In the genomic region with DNA sequence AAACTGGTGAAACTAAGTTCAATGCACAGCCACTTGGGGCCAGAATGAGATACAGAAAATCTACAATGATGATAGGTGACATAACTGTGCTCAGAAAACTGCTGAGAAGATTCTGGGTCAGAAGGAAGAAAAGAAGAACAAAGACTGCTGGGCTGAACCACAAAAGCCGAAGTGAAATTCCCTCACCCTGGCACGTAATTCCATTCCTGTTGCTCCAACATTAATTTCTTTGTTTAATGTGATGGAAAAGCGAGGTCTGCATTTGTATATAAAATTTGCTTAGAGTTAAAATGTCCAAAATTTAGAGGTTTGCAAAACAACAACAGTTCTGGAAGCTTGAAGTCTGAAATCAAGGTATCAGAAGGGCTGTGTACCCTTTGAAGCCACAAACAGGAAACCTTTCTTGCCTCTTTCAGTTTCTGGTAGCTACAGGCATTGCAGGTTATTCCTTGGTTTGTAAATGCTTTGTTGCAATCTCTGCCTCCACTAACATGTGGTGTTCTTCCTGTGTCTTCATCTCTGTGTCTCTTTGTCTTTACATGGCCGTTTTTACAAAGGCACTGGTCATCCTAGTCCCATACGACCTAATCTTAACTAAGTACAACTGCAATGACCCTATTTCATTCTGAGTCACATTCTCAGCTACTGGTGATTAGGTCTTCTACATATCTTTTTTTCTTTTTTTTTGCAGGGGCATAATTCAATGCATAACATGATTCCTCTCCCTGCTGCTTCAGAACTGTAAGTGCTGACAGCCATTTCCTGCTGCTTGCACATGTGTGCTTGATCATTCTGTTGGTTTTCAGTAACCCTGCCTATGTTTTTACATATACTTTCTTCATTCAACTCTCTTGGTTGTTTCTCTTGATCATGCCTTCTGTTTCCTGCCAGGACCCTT, we compare ENCODE assay signal across 1 cellular context.
TF ChIP-seq lines count a peak whose summit lies in the region.

No MANE protein-coding gene starts in this region.

TF ChIP-seq in GM12878, 131 proteins besides CTCF, POLR2A, EP300 and RAD21 (continued from another document and continues in another):
- TF ChIP-seq SMC3 (IDR thresholded peaks at IDR 0.05; ENCODE audit: borderline replicate concordance, low read length) = peak; percentile 33; the same call in 1 of the 2 replicates
- TF ChIP-seq, protein P1, sequence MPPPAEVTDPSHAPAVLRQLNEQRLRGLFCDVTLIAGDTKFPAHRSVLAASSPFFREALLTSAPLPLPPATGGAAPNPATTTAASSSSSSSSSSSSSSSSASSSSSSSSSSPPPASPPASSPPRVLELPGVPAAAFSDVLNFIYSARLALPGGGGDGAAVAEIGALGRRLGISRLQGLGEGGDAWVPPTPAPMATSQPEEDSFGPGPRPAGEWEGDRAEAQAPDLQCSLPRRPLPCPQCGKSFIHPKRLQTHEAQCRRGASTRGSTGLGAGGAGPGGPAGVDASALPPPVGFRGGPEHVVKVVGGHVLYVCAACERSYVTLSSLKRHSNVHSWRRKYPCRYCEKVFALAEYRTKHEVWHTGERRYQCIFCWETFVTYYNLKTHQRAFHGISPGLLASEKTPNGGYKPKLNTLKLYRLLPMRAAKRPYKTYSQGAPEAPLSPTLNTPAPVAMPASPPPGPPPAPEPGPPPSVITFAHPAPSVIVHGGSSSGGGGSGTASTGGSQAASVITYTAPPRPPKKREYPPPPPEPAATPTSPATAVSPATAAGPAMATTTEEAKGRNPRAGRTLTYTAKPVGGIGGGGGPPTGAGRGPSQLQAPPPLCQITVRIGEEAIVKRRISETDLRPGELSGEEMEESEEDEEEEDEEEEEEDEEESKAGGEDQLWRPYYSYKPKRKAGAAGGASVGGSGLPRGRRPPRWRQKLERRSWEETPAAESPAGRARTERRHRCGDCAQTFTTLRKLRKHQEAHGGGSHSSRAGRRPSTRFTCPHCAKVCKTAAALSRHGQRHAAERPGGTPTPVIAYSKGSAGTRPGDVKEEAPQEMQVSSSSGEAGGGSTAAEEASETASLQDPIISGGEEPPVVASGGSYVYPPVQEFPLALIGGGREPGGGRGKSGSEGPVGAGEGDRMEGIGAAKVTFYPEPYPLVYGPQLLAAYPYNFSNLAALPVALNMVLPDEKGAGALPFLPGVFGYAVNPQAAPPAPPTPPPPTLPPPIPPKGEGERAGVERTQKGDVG (CRISPR knock-in tag; IDR thresholded peaks at IDR 0.05) = no peak
- TF ChIP-seq, protein P2, sequence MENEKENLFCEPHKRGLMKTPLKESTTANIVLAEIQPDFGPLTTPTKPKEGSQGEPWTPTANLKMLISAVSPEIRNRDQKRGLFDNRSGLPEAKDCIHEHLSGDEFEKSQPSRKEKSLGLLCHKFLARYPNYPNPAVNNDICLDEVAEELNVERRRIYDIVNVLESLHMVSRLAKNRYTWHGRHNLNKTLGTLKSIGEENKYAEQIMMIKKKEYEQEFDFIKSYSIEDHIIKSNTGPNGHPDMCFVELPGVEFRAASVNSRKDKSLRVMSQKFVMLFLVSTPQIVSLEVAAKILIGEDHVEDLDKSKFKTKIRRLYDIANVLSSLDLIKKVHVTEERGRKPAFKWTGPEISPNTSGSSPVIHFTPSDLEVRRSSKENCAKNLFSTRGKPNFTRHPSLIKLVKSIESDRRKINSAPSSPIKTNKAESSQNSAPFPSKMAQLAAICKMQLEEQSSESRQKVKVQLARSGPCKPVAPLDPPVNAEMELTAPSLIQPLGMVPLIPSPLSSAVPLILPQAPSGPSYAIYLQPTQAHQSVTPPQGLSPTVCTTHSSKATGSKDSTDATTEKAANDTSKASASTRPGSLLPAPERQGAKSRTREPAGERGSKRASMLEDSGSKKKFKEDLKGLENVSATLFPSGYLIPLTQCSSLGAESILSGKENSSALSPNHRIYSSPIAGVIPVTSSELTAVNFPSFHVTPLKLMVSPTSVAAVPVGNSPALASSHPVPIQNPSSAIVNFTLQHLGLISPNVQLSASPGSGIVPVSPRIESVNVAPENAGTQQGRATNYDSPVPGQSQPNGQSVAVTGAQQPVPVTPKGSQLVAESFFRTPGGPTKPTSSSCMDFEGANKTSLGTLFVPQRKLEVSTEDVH (IDR thresholded peaks at IDR 0.05; ENCODE audit: low read depth, partially characterized antibody) = no peak
- TF ChIP-seq, protein P3, sequence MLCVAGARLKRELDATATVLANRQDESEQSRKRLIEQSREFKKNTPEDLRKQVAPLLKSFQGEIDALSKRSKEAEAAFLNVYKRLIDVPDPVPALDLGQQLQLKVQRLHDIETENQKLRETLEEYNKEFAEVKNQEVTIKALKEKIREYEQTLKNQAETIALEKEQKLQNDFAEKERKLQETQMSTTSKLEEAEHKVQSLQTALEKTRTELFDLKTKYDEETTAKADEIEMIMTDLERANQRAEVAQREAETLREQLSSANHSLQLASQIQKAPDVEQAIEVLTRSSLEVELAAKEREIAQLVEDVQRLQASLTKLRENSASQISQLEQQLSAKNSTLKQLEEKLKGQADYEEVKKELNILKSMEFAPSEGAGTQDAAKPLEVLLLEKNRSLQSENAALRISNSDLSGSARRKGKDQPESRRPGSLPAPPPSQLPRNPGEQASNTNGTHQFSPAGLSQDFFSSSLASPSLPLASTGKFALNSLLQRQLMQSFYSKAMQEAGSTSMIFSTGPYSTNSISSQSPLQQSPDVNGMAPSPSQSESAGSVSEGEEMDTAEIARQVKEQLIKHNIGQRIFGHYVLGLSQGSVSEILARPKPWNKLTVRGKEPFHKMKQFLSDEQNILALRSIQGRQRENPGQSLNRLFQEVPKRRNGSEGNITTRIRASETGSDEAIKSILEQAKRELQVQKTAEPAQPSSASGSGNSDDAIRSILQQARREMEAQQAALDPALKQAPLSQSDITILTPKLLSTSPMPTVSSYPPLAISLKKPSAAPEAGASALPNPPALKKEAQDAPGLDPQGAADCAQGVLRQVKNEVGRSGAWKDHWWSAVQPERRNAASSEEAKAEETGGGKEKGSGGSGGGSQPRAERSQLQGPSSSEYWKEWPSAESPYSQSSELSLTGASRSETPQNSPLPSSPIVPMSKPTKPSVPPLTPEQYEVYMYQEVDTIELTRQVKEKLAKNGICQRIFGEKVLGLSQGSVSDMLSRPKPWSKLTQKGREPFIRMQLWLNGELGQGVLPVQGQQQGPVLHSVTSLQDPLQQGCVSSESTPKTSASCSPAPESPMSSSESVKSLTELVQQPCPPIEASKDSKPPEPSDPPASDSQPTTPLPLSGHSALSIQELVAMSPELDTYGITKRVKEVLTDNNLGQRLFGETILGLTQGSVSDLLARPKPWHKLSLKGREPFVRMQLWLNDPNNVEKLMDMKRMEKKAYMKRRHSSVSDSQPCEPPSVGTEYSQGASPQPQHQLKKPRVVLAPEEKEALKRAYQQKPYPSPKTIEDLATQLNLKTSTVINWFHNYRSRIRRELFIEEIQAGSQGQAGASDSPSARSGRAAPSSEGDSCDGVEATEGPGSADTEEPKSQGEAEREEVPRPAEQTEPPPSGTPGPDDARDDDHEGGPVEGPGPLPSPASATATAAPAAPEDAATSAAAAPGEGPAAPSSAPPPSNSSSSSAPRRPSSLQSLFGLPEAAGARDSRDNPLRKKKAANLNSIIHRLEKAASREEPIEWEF (IDR thresholded peaks at IDR 0.05; ENCODE audit: insufficient replicate concordance, low read depth, low read length) = no peak
- no peak for TF ChIP-seq NFYA (IDR thresholded peaks at IDR 0.05; ENCODE audit: borderline replicate concordance, low read depth, low read length)
- peak; percentile 79; the same call in 1 of the 2 replicates for TF ChIP-seq MTA3 (IDR thresholded peaks at IDR 0.05; ENCODE audit: borderline replicate concordance, low read length)
- no peak for TF ChIP-seq HDGF (IDR thresholded peaks at IDR 0.05)
- TF ChIP-seq ASH2L (IDR thresholded peaks at IDR 0.05; ENCODE audit: borderline replicate concordance, low read depth) = no peak; the same call in 1 of the 2 replicates
- no peak for TF ChIP-seq KAT2A (conservative IDR thresholded peaks at IDR 0.05; ENCODE audit: control insufficient read depth, low read depth, low read length)
- TF ChIP-seq POLR2AphosphoS2 (IDR thresholded peaks at IDR 0.05; ENCODE audit: low read depth, low read length) = no peak
- peak; percentile 35; the same call in 1 of the 2 replicates for TF ChIP-seq YY1 (IDR thresholded peaks at IDR 0.05; ENCODE audit: low read depth, low read length)
- TF ChIP-seq NR2C2 (IDR thresholded peaks at IDR 0.05; ENCODE audit: borderline replicate concordance, control insufficient read depth, insufficient read length, low read depth) = no peak
- TF ChIP-seq LARP7 (IDR thresholded peaks at IDR 0.05) = no peak
- peak in 1 of 2 experiments; percentile 79; a peak in 2 of 4 replicates for TF ChIP-seq ETV6 (conservative IDR thresholded peaks at IDR 0.05 in 1 of 2, IDR thresholded peaks at IDR 0.05 in 1 of 2; ENCODE audit: borderline replicate concordance in 1 of 2, low read depth in 1 of 2)
- no peak for TF ChIP-seq CHD4 (IDR thresholded peaks at IDR 0.05)
- no peak for TF ChIP-seq TAF1 (IDR thresholded peaks at IDR 0.05; ENCODE audit: borderline replicate concordance, low read depth, low read length)
- no peak for TF ChIP-seq RFX5 (IDR thresholded peaks at IDR 0.05; ENCODE audit: low read depth, low read length)
- TF ChIP-seq, protein P4, sequence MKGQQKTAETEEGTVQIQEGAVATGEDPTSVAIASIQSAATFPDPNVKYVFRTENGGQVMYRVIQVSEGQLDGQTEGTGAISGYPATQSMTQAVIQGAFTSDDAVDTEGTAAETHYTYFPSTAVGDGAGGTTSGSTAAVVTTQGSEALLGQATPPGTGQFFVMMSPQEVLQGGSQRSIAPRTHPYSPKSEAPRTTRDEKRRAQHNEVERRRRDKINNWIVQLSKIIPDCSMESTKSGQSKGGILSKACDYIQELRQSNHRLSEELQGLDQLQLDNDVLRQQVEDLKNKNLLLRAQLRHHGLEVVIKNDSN (IDR thresholded peaks at IDR 0.05; ENCODE audit: borderline replicate concordance, extremely low read length, insufficient read depth, low read depth, low read length) = no peak
- TF ChIP-seq, protein P5, sequence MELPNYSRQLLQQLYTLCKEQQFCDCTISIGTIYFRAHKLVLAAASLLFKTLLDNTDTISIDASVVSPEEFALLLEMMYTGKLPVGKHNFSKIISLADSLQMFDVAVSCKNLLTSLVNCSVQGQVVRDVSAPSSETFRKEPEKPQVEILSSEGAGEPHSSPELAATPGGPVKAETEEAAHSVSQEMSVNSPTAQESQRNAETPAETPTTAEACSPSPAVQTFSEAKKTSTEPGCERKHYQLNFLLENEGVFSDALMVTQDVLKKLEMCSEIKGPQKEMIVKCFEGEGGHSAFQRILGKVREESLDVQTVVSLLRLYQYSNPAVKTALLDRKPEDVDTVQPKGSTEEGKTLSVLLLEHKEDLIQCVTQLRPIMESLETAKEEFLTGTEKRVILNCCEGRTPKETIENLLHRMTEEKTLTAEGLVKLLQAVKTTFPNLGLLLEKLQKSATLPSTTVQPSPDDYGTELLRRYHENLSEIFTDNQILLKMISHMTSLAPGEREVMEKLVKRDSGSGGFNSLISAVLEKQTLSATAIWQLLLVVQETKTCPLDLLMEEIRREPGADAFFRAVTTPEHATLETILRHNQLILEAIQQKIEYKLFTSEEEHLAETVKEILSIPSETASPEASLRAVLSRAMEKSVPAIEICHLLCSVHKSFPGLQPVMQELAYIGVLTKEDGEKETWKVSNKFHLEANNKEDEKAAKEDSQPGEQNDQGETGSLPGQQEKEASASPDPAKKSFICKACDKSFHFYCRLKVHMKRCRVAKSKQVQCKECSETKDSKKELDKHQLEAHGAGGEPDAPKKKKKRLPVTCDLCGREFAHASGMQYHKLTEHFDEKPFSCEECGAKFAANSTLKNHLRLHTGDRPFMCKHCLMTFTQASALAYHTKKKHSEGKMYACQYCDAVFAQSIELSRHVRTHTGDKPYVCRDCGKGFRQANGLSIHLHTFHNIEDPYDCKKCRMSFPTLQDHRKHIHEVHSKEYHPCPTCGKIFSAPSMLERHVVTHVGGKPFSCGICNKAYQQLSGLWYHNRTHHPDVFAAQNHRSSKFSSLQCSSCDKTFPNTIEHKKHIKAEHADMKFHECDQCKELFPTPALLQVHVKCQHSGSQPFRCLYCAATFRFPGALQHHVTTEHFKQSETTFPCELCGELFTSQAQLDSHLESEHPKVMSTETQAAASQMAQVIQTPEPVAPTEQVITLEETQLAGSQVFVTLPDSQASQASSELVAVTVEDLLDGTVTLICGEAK (IDR thresholded peaks at IDR 0.05; ENCODE audit: borderline replicate concordance) = no peak
- TF ChIP-seq, protein P6, sequence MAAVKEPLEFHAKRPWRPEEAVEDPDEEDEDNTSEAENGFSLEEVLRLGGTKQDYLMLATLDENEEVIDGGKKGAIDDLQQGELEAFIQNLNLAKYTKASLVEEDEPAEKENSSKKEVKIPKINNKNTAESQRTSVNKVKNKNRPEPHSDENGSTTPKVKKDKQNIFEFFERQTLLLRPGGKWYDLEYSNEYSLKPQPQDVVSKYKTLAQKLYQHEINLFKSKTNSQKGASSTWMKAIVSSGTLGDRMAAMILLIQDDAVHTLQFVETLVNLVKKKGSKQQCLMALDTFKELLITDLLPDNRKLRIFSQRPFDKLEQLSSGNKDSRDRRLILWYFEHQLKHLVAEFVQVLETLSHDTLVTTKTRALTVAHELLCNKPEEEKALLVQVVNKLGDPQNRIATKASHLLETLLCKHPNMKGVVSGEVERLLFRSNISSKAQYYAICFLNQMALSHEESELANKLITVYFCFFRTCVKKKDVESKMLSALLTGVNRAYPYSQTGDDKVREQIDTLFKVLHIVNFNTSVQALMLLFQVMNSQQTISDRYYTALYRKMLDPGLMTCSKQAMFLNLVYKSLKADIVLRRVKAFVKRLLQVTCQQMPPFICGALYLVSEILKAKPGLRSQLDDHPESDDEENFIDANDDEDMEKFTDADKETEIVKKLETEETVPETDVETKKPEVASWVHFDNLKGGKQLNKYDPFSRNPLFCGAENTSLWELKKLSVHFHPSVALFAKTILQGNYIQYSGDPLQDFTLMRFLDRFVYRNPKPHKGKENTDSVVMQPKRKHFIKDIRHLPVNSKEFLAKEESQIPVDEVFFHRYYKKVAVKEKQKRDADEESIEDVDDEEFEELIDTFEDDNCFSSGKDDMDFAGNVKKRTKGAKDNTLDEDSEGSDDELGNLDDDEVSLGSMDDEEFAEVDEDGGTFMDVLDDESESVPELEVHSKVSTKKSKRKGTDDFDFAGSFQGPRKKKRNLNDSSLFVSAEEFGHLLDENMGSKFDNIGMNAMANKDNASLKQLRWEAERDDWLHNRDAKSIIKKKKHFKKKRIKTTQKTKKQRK (IDR thresholded peaks at IDR 0.05; ENCODE audit: low read depth, low read length) = no peak
- TF ChIP-seq SIX5 (IDR thresholded peaks at IDR 0.05; ENCODE audit: low read depth, low read length, severe bottlenecking) = no peak
- TF ChIP-seq, protein P7, sequence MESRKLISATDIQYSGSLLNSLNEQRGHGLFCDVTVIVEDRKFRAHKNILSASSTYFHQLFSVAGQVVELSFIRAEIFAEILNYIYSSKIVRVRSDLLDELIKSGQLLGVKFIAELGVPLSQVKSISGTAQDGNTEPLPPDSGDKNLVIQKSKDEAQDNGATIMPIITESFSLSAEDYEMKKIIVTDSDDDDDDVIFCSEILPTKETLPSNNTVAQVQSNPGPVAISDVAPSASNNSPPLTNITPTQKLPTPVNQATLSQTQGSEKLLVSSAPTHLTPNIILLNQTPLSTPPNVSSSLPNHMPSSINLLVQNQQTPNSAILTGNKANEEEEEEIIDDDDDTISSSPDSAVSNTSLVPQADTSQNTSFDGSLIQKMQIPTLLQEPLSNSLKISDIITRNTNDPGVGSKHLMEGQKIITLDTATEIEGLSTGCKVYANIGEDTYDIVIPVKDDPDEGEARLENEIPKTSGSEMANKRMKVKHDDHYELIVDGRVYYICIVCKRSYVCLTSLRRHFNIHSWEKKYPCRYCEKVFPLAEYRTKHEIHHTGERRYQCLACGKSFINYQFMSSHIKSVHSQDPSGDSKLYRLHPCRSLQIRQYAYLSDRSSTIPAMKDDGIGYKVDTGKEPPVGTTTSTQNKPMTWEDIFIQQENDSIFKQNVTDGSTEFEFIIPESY (IDR thresholded peaks at IDR 0.05) = no peak
- TF ChIP-seq ZNF217 (IDR thresholded peaks at IDR 0.05) = peak; percentile 81
- peak; percentile 96 for TF ChIP-seq DPF2 (IDR thresholded peaks at IDR 0.05)
